Comparison of ENCODE assay signal across 14 cellular contexts in the genomic region with DNA sequence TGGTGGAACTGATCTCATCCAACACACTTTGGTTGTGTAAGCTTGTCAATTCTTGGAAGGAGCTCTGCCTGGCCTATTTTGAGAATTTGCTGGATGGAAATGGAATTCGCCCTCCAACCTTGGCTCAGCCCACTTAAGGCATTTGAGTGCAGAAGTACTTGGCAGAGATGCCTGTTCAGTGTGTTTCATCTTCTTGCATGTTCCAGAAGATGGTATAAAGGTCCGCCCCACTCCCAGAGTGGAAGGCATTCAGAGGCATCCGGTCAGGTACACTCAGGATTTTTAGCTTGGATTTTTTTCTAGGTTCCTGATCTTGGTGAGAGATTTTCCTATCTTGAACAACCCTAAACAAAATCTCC.
DNase-seq lines count a peak whose midpoint lies in the region; ATAC-seq and TF ChIP-seq lines count a peak whose summit lies in the region.
"Had no signal": no experiment of that assay in that cellular context is flagged by ENCODE, and none has a peak within 500 bp of the region (broad histone marks: within the 10 kb centered on the region; RNA-seq: fewer than 3 reads in every experiment).

No MANE protein-coding gene starts in this region.

- BruUV-seq in HCT116 (replicated peaks; lab: Mats Ljungman, UMichigan), result no TSS peak

- 89% methylated on average over 3 of the region's 3 CpGs for WGBS in hepatocyte (ENCODE audit: low lambda C conversion rate, missing lambda C conversion rate)
- WGBS in stomach, 5 donors, result 72 to 94% (median 83%) methylated on average over 3 of the region's 3 CpGs

- H3K4me2 ChIP-seq in HCT116 (ENCODE audit: low read length) (peak overlapping the region; percentile 78), hepatocyte (no peak overlapping the region)

- intact Hi-C loops in HCT116 (cut with micrococcal nuclease) (loop anchor here (10.0 kb wide), 1 partner anchor 130 kb away; no protein-coding TSS in a partner anchor), stomach (cut with DNase I; ENCODE audit: low total_unique reads) (no loop called here)

- peaks cover 9% of the 10 kb centered on the region for H3K27me3 Mint-ChIP-seq in activated CD4-positive, alpha-beta T cell treated with anti-CD3 and anti-CD28 coated beads, Interleukin-2, amount 10 ng/mL, durations not matched to agents 7 days and 5 days

- no peak for ATAC-seq in HCT116
- ATAC-seq: esophagus mucosa; stimulated activated naive CD8-positive, alpha-beta T cell treated with anti-CD3 and anti-CD28 coated beads, Interleukin-15, Interleukin-2, amounts not matched to agents 100 U/mL and 50 U/mL, for 24 hours had no signal

- H3K36me3 ChIP-seq in HCT116 (ENCODE audit: control insufficient read depth in 1 of 2, insufficient read depth in 2 of 2, low read length in 2 of 2) (no peaks in the 10 kb centered on the region), hepatocyte (replicated peaks; ENCODE audit: insufficient read depth, low read depth) (no peaks in the 10 kb centered on the region), stomach (no peaks in the 10 kb centered on the region)

- H3K27me3 ChIP-seq in HCT116 (ENCODE audit: insufficient read depth, low read length), result no peaks in the 10 kb centered on the region
- H3K27me3 ChIP-seq in hepatocyte, result no peaks in the 10 kb centered on the region
- H3K27me3 ChIP-seq in stomach, result no peaks in the 10 kb centered on the region

- no peaks in the 10 kb centered on the region for H3K9me3 ChIP-seq in HCT116 (ENCODE audit: control insufficient read depth in 1 of 2, insufficient read depth in 1 of 2, low read depth in 1 of 2, low read length in 2 of 2)
- no peaks in the 10 kb centered on the region for H3K9me3 ChIP-seq in hepatocyte (ENCODE audit: low read depth)
- H3K9me3 ChIP-seq in stomach, result no peaks in the 10 kb centered on the region

- peak overlapping the region; percentile 87 for H3K27ac ChIP-seq in HCT116 (ENCODE audit: low read depth, low read length)
- H3K27ac ChIP-seq in caudate nucleus (ENCODE audit: low read depth, low read length), result peak overlapping the region; percentile 65
- peak overlapping the region; percentile 89 for H3K27ac ChIP-seq in hepatocyte
- peak overlapping the region in 4 of 5 donors; percentile 48 to 85 (median 76) for H3K27ac ChIP-seq in stomach
- H3K27ac ChIP-seq: SK-N-MC had no signal

- H3K36me3 Mint-ChIP-seq in activated CD4-positive, alpha-beta T cell treated with anti-CD3 and anti-CD28 coated beads, Interleukin-2, amount 10 ng/mL, durations not matched to agents 7 days and 5 days (ENCODE audit: low read depth), result no peaks in the 10 kb centered on the region
- H3K36me3 Mint-ChIP-seq: activated naive CD8-positive, alpha-beta T cell treated with anti-CD3 and anti-CD28 coated beads, Interleukin-2, amount 10 ng/mL, durations not matched to agents 7 days and 5 days had no signal

- DNase-seq in HCT116 (ENCODE audit: low read depth, low spot score) (no peak), caudate nucleus (lab: John Stamatoyannopoulos, UW) (peak in 2 of 61 donors; percentile 18 to 30), hepatocyte (ENCODE audit: low spot score) (no peak), stomach (no peak), hippocampal formation (lab: John Stamatoyannopoulos, UW) (no peak), KBM-7 (no peak), SW480 (ENCODE audit: low spot score) (no peak)
- DNase-seq in activated CD4-positive, alpha-beta T cell treated with anti-CD3 and anti-CD28 coated beads, Interleukin-2, amount 10 ng/mL, durations not matched to agents 7 days and 5 days, result no peak
- DNase-seq: activated naive CD8-positive, alpha-beta T cell treated with anti-CD3 and anti-CD28 coated beads, Interleukin-2, amount 10 ng/mL, durations not matched to agents 7 days and 5 days; Calu3; stimulated activated CD4-positive, alpha-beta T cell treated with anti-CD3 and anti-CD28 coated beads, Interleukin-15, amount 100 ng/mL, for 24 hours; stimulated activated naive CD8-positive, alpha-beta T cell treated with anti-CD3 and anti-CD28 coated beads, Interleukin-15, Interleukin-2, amounts not matched to agents 100 U/mL and 50 U/mL, for 24 hours had no signal

- TF ChIP-seq CTCF in HCT116 (IDR thresholded peaks at IDR 0.05 in 2 of 3, conservative IDR thresholded peaks at IDR 0.05 in 1 of 3; ENCODE audit: borderline replicate concordance in 1 of 3, insufficient read depth in 1 of 3, low read depth in 2 of 3, low read length in 2 of 3), result no peak
- TF ChIP-seq CTCF in hepatocyte (IDR thresholded peaks at IDR 0.05; ENCODE audit: poor library complexity), result no peak
- TF ChIP-seq CTCF in stomach (IDR thresholded peaks at IDR 0.05), result no peak

- H4K20me1 ChIP-seq in HCT116 (ENCODE audit: insufficient read depth) (no peaks in the 10 kb centered on the region), hepatocyte (ENCODE audit: insufficient read depth, poor library complexity, severe bottlenecking) (no peaks in the 10 kb centered on the region)

- peaks cover 57 to 66% of the 10 kb centered on the region in 2 experiments for H3K4me1 ChIP-seq in HCT116 (ENCODE audit: control insufficient read depth in 1 of 2, insufficient read depth in 2 of 2, low read length in 2 of 2)
- H3K4me1 ChIP-seq in hepatocyte (ENCODE audit: insufficient read depth), result peaks cover 9% of the 10 kb centered on the region
- peaks cover 21 to 43% (median 28%) of the 10 kb centered on the region in 4 donors for H3K4me1 ChIP-seq in stomach

- no peak for TF ChIP-seq RAD21 in HCT116 (IDR thresholded peaks at IDR 0.05; ENCODE audit: low read depth)

- CTCF ChIA-PET in HCT116 (lab: Charles Lee), result no interaction called here
- CTCF ChIA-PET in activated CD4-positive, alpha-beta T cell treated with anti-CD3 and anti-CD28 coated beads, Interleukin-2, amount 10 ng/mL, durations not matched to agents 7 days and 5 days (lab: Charles Lee), result no interaction called here

- RAD21 ChIA-PET in HCT116 (lab: Charles Lee; ENCODE audit: low non-redundant PET in 1 of 2, low total read pairs in 2 of 2, uncharacterized antibody in 2 of 2, unreplicated experiment in 2 of 2), result no interaction called here

- TF ChIP-seq POLR2A in HCT116 (IDR thresholded peaks at IDR 0.05; ENCODE audit: borderline replicate concordance, extremely low read depth, insufficient read depth, insufficient read length), result no peak
- no peak for TF ChIP-seq POLR2A in stomach (IDR thresholded peaks at IDR 0.05)

- no peak overlapping the region for H3K4me3 Mint-ChIP-seq in activated CD4-positive, alpha-beta T cell treated with anti-CD3 and anti-CD28 coated beads, Interleukin-2, amount 10 ng/mL, durations not matched to agents 7 days and 5 days
- H3K4me3 Mint-ChIP-seq: activated naive CD8-positive, alpha-beta T cell treated with anti-CD3 and anti-CD28 coated beads, Interleukin-2, amount 10 ng/mL, durations not matched to agents 7 days and 5 days had no signal

- no peak overlapping the region for H2AFZ ChIP-seq in HCT116 (ENCODE audit: low read depth, low read length, poor library complexity, severe bottlenecking)
- H2AFZ ChIP-seq in hepatocyte, result no peak overlapping the region

- H3K9me2 ChIP-seq in HCT116 (ENCODE audit: insufficient read depth) (no peaks in the 10 kb centered on the region), hepatocyte (replicated peaks; ENCODE audit: insufficient read depth) (no peaks in the 10 kb centered on the region)

- no peaks in the 10 kb centered on the region for H3K9me3 Mint-ChIP-seq in activated CD4-positive, alpha-beta T cell treated with anti-CD3 and anti-CD28 coated beads, Interleukin-2, amount 10 ng/mL, durations not matched to agents 7 days and 5 days
- H3K9me3 Mint-ChIP-seq: activated naive CD8-positive, alpha-beta T cell treated with anti-CD3 and anti-CD28 coated beads, Interleukin-2, amount 10 ng/mL, durations not matched to agents 7 days and 5 days had no signal

- 0 out of 2 replicates have a peak overlapping the region, but pooled peaks have one; percentile 38 for H3K9ac ChIP-seq in HCT116 (ENCODE audit: low read length)

- in situ Hi-C loops in KBM-7 (cut with MboI; ENCODE audit: low pct_unique_long_range_greater_than_20kb, low sequenced_read_pairs), result no loop called here

- H3K27ac Mint-ChIP-seq in activated CD4-positive, alpha-beta T cell treated with anti-CD3 and anti-CD28 coated beads, Interleukin-2, amount 10 ng/mL, durations not matched to agents 7 days and 5 days, result no peak overlapping the region
- H3K27ac Mint-ChIP-seq: activated naive CD8-positive, alpha-beta T cell treated with anti-CD3 and anti-CD28 coated beads, Interleukin-2, amount 10 ng/mL, durations not matched to agents 7 days and 5 days had no signal

- H3K79me2 ChIP-seq in HCT116 (ENCODE audit: insufficient read depth, low read length), result no peaks in the 10 kb centered on the region
- H3K79me2 ChIP-seq in hepatocyte, result no peaks in the 10 kb centered on the region

- peak; percentile 57 for TF ChIP-seq EP300 in stomach (IDR thresholded peaks at IDR 0.05)

- H3K4me3 ChIP-seq in HCT116 (replicated peaks in 1 of 2; ENCODE audit: low read depth in 1 of 2, low read length in 2 of 2) (no peak overlapping the region), hepatocyte (no peak overlapping the region), stomach (no peak overlapping the region)
- H3K4me3 ChIP-seq: SK-N-MC had no signal

- H3K4me1 Mint-ChIP-seq in activated CD4-positive, alpha-beta T cell treated with anti-CD3 and anti-CD28 coated beads, Interleukin-2, amount 10 ng/mL, durations not matched to agents 7 days and 5 days, result no peaks in the 10 kb centered on the region
- H3K4me1 Mint-ChIP-seq: activated naive CD8-positive, alpha-beta T cell treated with anti-CD3 and anti-CD28 coated beads, Interleukin-2, amount 10 ng/mL, durations not matched to agents 7 days and 5 days had no signal

- POLR2A ChIA-PET in HCT116 (lab: Charles Lee), result no interaction called here
- POLR2A ChIA-PET in activated CD4-positive, alpha-beta T cell treated with anti-CD3 and anti-CD28 coated beads, Interleukin-2, amount 10 ng/mL, durations not matched to agents 7 days and 5 days (lab: Charles Lee), result no interaction called here

TF ChIP-seq in HCT116, 20 proteins besides CTCF, POLR2A, EP300 and RAD21:
- TF ChIP-seq TCF7L2 (IDR thresholded peaks at IDR 0.05; ENCODE audit: borderline replicate concordance, extremely low read depth, insufficient read depth, insufficient read length) (no peak), ELF1 (IDR thresholded peaks at IDR 0.05; ENCODE audit: borderline replicate concordance, low read depth) (no peak), CEBPB (IDR thresholded peaks at IDR 0.05; ENCODE audit: low read depth) (no peak), SP1 (IDR thresholded peaks at IDR 0.05; ENCODE audit: low read depth) (no peak), ZFX (IDR thresholded peaks at IDR 0.05) (no peak), EGR1 (IDR thresholded peaks at IDR 0.05; ENCODE audit: low read depth) (no peak), POLR2AphosphoS5 (IDR thresholded peaks at IDR 0.05; ENCODE audit: low read depth, low read length) (no peak), EZH2 (IDR thresholded peaks at IDR 0.05) (no peak)
- TF ChIP-seq, protein P1, sequence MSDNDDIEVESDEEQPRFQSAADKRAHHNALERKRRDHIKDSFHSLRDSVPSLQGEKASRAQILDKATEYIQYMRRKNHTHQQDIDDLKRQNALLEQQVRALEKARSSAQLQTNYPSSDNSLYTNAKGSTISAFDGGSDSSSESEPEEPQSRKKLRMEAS (IDR thresholded peaks at IDR 0.05), result no peak
